11 cellular contexts compared by ENCODE assay signal in the genomic region with DNA sequence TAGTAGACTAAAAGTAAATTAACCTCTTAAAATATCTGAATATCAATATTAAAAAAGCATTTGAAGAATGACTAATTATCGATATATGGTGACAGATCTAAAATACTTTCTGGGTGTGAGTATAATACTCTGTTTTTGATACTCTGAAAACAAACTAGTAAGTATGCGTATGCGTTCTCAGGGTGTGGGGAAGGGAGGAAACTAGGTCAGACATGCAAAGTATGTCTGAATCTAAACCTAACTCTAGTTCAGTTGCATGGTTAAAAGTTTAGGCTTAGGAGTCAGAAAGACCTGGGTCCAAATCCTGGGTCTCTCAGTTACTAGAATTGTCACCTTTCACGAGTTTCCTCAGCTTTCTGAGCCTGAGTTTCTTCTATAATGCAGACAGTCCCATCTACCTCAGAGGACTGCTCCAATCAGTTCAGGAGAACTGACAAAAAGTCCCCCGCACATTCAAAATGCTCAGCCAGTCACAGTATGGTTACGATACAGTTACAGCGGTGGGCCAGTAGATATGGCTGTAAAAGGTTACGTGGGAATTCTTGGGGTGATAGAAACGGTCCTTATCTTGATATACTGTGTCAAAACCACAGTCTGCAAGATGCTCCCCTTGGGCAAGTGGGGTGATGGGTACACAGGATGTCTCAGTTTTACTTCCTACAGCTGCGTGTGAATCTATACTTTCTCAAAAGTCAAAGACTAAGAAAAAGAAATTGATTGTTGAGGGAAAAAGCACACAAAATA. TPM values are rescaled to one million over a fixed set of nuclear protein-coding genes. Genes with fewer than 3 reads are reported as not detected.
DNase-seq lines count a peak whose midpoint lies in the region; ATAC-seq and TF ChIP-seq lines count a peak whose summit lies in the region.
"Had no signal": no experiment of that assay in that cellular context is flagged by ENCODE, and none has a peak within 500 bp of the region (broad histone marks: within the 10 kb centered on the region; RNA-seq: fewer than 3 reads in every experiment).

No MANE protein-coding gene starts in this region.

- TF ChIP-seq CTCF in osteoblast (IDR thresholded peaks at IDR 0.05; ENCODE audit: extremely low read depth, low read depth, low read length), result no peak
- no peak for TF ChIP-seq CTCF in sigmoid colon (IDR thresholded peaks at IDR 0.05)

- H3K27me3 ChIP-seq in osteoblast (ENCODE audit: insufficient read depth, low read length) (peaks cover 4% of the 10 kb centered on the region), sigmoid colon (no peaks in the 10 kb centered on the region)
- H3K27me3 ChIP-seq: cardiac muscle cell had no signal

- intact Hi-C loops in activated T-helper 1 cell treated with anti-CD3 and anti-CD28 coated beads, Interleukin-12 subunit alpha, Interleukin-12 subunit beta, Interleukin-2, Interleukin-4 antibody, amounts not matched to agents 30 ng/mL and 10 ng/mL and 1 ng/mL, durations not matched to agents 14 hours and 24 hours and 36 hours (cut with micrococcal nuclease), result loop anchor here (1.0 to 2.0 kb wide), 2 partner anchors 19 to 29 kb away; partner anchors contain the start of genes COA5 and UNC50
- intact Hi-C loops in sigmoid colon (cut with DNase I), result no loop called here

- no peak overlapping the region for H3K4me3 ChIP-seq in osteoblast (ENCODE audit: insufficient read depth, low read length)
- H3K4me3 ChIP-seq in sigmoid colon, result no peak overlapping the region
- H3K4me3 ChIP-seq: cardiac muscle cell had no signal

- H3K9me3 ChIP-seq in osteoblast (ENCODE audit: low read depth, low read length) (no peaks in the 10 kb centered on the region), sigmoid colon (no peaks in the 10 kb centered on the region)

- ATAC-seq in GM19438 (IDR thresholded peaks at IDR 0.05; ENCODE audit: low read depth, unreplicated experiment) (peak; percentile 91), HG03175 (IDR thresholded peaks at IDR 0.05; ENCODE audit: unreplicated experiment) (peak; percentile 92), GM21360 (IDR thresholded peaks at IDR 0.05; ENCODE audit: unreplicated experiment) (no peak)

- TF ChIP-seq POLR2A in sigmoid colon (IDR thresholded peaks at IDR 0.05), result no peak

- H3K27me3 Mint-ChIP-seq in activated T-helper 1 cell treated with anti-CD3 and anti-CD28 coated beads, Interleukin-12 subunit alpha, Interleukin-12 subunit beta, Interleukin-2, Interleukin-4 antibody, amounts not matched to agents 30 ng/mL and 10 ng/mL and 1 ng/mL, durations not matched to agents 14 hours and 24 hours and 36 hours (ENCODE audit: insufficient read depth), result no peaks in the 10 kb centered on the region

- H3K36me3 ChIP-seq in osteoblast (ENCODE audit: insufficient read depth, low read length) (no peaks in the 10 kb centered on the region), sigmoid colon (peaks cover 4 to 77% (median 11%) of the 10 kb centered on the region in 4 donors)
- H3K36me3 ChIP-seq: cardiac muscle cell had no signal

- H2AFZ ChIP-seq in osteoblast (ENCODE audit: low read length), result no peak overlapping the region

- no peaks in the 10 kb centered on the region for H3K79me2 ChIP-seq in osteoblast (ENCODE audit: insufficient read depth, low read length)

- H3K27ac ChIP-seq in osteoblast (ENCODE audit: low read depth, low read length) (no peak overlapping the region), sigmoid colon (no peak overlapping the region)
- H3K27ac ChIP-seq: cardiac muscle cell had no signal

- H3K4me1 Mint-ChIP-seq in activated T-helper 1 cell treated with anti-CD3 and anti-CD28 coated beads, Interleukin-12 subunit alpha, Interleukin-12 subunit beta, Interleukin-2, Interleukin-4 antibody, amounts not matched to agents 30 ng/mL and 10 ng/mL and 1 ng/mL, durations not matched to agents 14 hours and 24 hours and 36 hours (ENCODE audit: low read depth), result peaks cover 48% of the 10 kb centered on the region

- peak overlapping the region; percentile 89 for H3K27ac Mint-ChIP-seq in activated T-helper 1 cell treated with anti-CD3 and anti-CD28 coated beads, Interleukin-12 subunit alpha, Interleukin-12 subunit beta, Interleukin-2, Interleukin-4 antibody, amounts not matched to agents 30 ng/mL and 10 ng/mL and 1 ng/mL, durations not matched to agents 14 hours and 24 hours and 36 hours

- H3K36me3 Mint-ChIP-seq in activated T-helper 1 cell treated with anti-CD3 and anti-CD28 coated beads, Interleukin-12 subunit alpha, Interleukin-12 subunit beta, Interleukin-2, Interleukin-4 antibody, amounts not matched to agents 30 ng/mL and 10 ng/mL and 1 ng/mL, durations not matched to agents 14 hours and 24 hours and 36 hours (ENCODE audit: low read depth), result peaks cover 33% of the 10 kb centered on the region

- no peaks in the 10 kb centered on the region for H4K20me1 ChIP-seq in osteoblast (ENCODE audit: insufficient read depth, low read length)

- TF ChIP-seq EP300 in sigmoid colon (IDR thresholded peaks at IDR 0.05), result no peak

- no peaks in the 10 kb centered on the region for H3K9me3 Mint-ChIP-seq in activated T-helper 1 cell treated with anti-CD3 and anti-CD28 coated beads, Interleukin-12 subunit alpha, Interleukin-12 subunit beta, Interleukin-2, Interleukin-4 antibody, amounts not matched to agents 30 ng/mL and 10 ng/mL and 1 ng/mL, durations not matched to agents 14 hours and 24 hours and 36 hours

- H3K4me1 ChIP-seq in osteoblast (ENCODE audit: insufficient read depth, low read length) (no peaks in the 10 kb centered on the region), sigmoid colon (no peaks in the 10 kb centered on the region)

- peak; percentile 44 for DNase-seq in activated T-helper 1 cell treated with anti-CD3 and anti-CD28 coated beads, Interleukin-12 subunit alpha, Interleukin-12 subunit beta, Interleukin-2, Interleukin-4 antibody, amounts not matched to agents 30 ng/mL and 10 ng/mL and 1 ng/mL, durations not matched to agents 14 hours and 24 hours and 36 hours (ENCODE audit: low spot score)
- peak; percentile 27 for DNase-seq in stimulated activated CD8-positive, alpha-beta memory T cell treated with anti-CD3 and anti-CD28 coated beads, Interleukin-4, amount 100 ng/mL, for 24 hours (ENCODE audit: low read depth)
- DNase-seq in osteoblast (ENCODE audit: insufficient read length, low spot score, missing footprints) (no peak), NCI-H1436 (lab: John Stamatoyannopoulos, UW) (no peak), sigmoid colon (no peak)
- DNase-seq: KG1, SIG-M5 had no signal

- WGBS in sigmoid colon, 2 donors, result 71 to 82% methylated on average over 10 of the region's 10 CpGs

- H3K4me3 Mint-ChIP-seq in activated T-helper 1 cell treated with anti-CD3 and anti-CD28 coated beads, Interleukin-12 subunit alpha, Interleukin-12 subunit beta, Interleukin-2, Interleukin-4 antibody, amounts not matched to agents 30 ng/mL and 10 ng/mL and 1 ng/mL, durations not matched to agents 14 hours and 24 hours and 36 hours, result peak overlapping the region; percentile 57

- H3K4me2 ChIP-seq in osteoblast (ENCODE audit: insufficient read depth, low read length), result no peak overlapping the region

RNA-seq across cellular contexts. Expression of gene UNC50, which starts 29.2 kb away (rescaled TPM):
- 41.4 and 43.0 TPM in 2 replicates for total RNA-seq in activated T-helper 1 cell treated with anti-CD3 and anti-CD28 coated beads, Interleukin-12 subunit alpha, Interleukin-12 subunit beta, Interleukin-2, Interleukin-4 antibody, amounts not matched to agents 30 ng/mL and 10 ng/mL and 1 ng/mL, durations not matched to agents 14 hours and 24 hours and 36 hours
- total RNA-seq in osteoblast (31.5 and 36.2 TPM in 2 replicates), sigmoid colon (10 to 100 TPM; 39.4 to 61.0 (median 52.7) TPM)
- 10 to 100 TPM; 12.5 to 29.0 (median 19.8) TPM for polyA plus RNA-seq in sigmoid colon

RNA-seq across cellular contexts. Expression of gene COA5, which starts 29.3 kb away (rescaled TPM):
- 20.3 and 21.2 TPM in 2 replicates for total RNA-seq in activated T-helper 1 cell treated with anti-CD3 and anti-CD28 coated beads, Interleukin-12 subunit alpha, Interleukin-12 subunit beta, Interleukin-2, Interleukin-4 antibody, amounts not matched to agents 30 ng/mL and 10 ng/mL and 1 ng/mL, durations not matched to agents 14 hours and 24 hours and 36 hours
- total RNA-seq in osteoblast (17.4 and 21.2 TPM in 2 replicates), sigmoid colon (10 to 100 TPM; 35.5 to 53.8 (median 43.4) TPM)
- polyA plus RNA-seq in sigmoid colon, result 10 to 100 TPM; 28.3 to 44.4 (median 38.8) TPM

Comparison
In these comparisons a context has a peak if more than half of its experiments do, and no peak if none do; other contexts are left out.
1. DNase-seq: peak in activated T-helper 1 cell treated with anti-CD3 and anti-CD28 coated beads, Interleukin-12 subunit alpha, Interleukin-12 subunit beta, Interleukin-2, Interleukin-4 antibody, amounts not matched to agents 30 ng/mL and 10 ng/mL and 1 ng/mL, durations not matched to agents 14 hours and 24 hours and 36 hours (single experiment) and stimulated activated CD8-positive, alpha-beta memory T cell treated with anti-CD3 and anti-CD28 coated beads, Interleukin-4, amount 100 ng/mL, for 24 hours (single experiment); none in osteoblast (single experiment), NCI-H1436 (single experiment) and sigmoid colon (single experiment).